Comparison of ENCODE assay signal across 39 cellular contexts in genomic region chr12:58405363-58405762, GRCh38.
"Had no signal": no experiment of that assay in that cellular context is flagged by ENCODE, and none has a peak within 500 bp of the region (broad histone marks: within the 10 kb centered on the region; RNA-seq: fewer than 3 reads in every experiment).

No MANE protein-coding gene starts in this region.

- H3K36me3 Mint-ChIP-seq: activated CD8-positive, alpha-beta memory T cell treated with anti-CD3 and anti-CD28 coated beads, Interleukin-2, amount 10 ng/mL, durations not matched to agents 7 days and 5 days; activated naive CD4-positive, alpha-beta T cell treated with anti-CD3 and anti-CD28 coated beads, Interleukin-2, amount 10 ng/mL, durations not matched to agents 7 days and 5 days; activated naive CD4-positive, alpha-beta T cell treated with anti-CD3 and anti-CD28 coated beads, Interleukin-2, amount 50 U/mL, for 24 hours; activated naive CD8-positive, alpha-beta T cell; activated naive CD8-positive, alpha-beta T cell treated with anti-CD3 and anti-CD28 coated beads, Interleukin-2, amount 10 ng/mL, durations not matched to agents 7 days and 5 days; brain had no signal

- ATAC-seq: activated CD4-positive, alpha-beta T cell treated with anti-CD3 and anti-CD28 coated beads for 36 hours; activated CD4-positive, CD25-positive, alpha-beta regulatory T cell treated with anti-CD3 and anti-CD28 coated beads, Interleukin-2, amount 50 U/mL, for 24 hours; activated CD8-positive, alpha-beta memory T cell treated with anti-CD3 and anti-CD28 coated beads, Interleukin-2, amount 10 ng/mL, durations not matched to agents 7 days and 5 days; activated CD8-positive, alpha-beta T cell treated with anti-CD3 and anti-CD28 coated beads, Interleukin-2, amount 10 ng/mL, durations not matched to agents 7 days and 5 days; activated naive CD8-positive, alpha-beta T cell treated with anti-CD3 and anti-CD28 coated beads, Interleukin-2, amount 50 U/mL, for 24 hours had no signal

- H3K27me3 ChIP-seq: ascending aorta, cardiac muscle cell had no signal

- H3K4me3 Mint-ChIP-seq: activated CD4-positive, alpha-beta memory T cell treated with anti-CD3 and anti-CD28 coated beads, Interleukin-2, amount 10 ng/mL, durations not matched to agents 7 days and 5 days; activated CD4-positive, alpha-beta T cell treated with anti-CD3 and anti-CD28 coated beads for 36 hours; activated CD4-positive, alpha-beta T cell treated with anti-CD3 and anti-CD28 coated beads, Interleukin-2, amount 10 ng/mL, durations not matched to agents 7 days and 5 days; activated CD8-positive, alpha-beta memory T cell treated with anti-CD3 and anti-CD28 coated beads, Interleukin-2, amount 10 ng/mL, durations not matched to agents 7 days and 5 days; activated CD8-positive, alpha-beta T cell treated with anti-CD3 and anti-CD28 coated beads, Interleukin-2, amount 10 ng/mL, durations not matched to agents 7 days and 5 days; activated naive CD4-positive, alpha-beta T cell treated with anti-CD3 and anti-CD28 coated beads, Interleukin-2, amount 10 ng/mL, durations not matched to agents 7 days and 5 days; activated naive CD4-positive, alpha-beta T cell treated with anti-CD3 and anti-CD28 coated beads, Interleukin-2, amount 50 U/mL, for 24 hours; activated naive CD8-positive, alpha-beta T cell; activated naive CD8-positive, alpha-beta T cell treated with anti-CD3 and anti-CD28 coated beads, Interleukin-2, amount 10 ng/mL, durations not matched to agents 7 days and 5 days; activated naive CD8-positive, alpha-beta T cell treated with anti-CD3 and anti-CD28 coated beads, Interleukin-2, amount 50 U/mL, for 24 hours; activated T-cell treated with anti-CD3 and anti-CD28 coated beads, Interleukin-2, amount 50 U/mL, for 24 hours; brain; central memory CD8-positive, alpha-beta T cell; T-helper 1 cell treated with Interleukin-12 subunit alpha and Interleukin-12 subunit beta and Interleukin-4 antibody, amounts not matched to agents 30 μg/mL and 1 μg/mL, for 36 hours; T-helper 2 cell treated with Interferon-gamma antibody and Interleukin-4, amounts not matched to agents 5 μg/mL and 100 μg/mL, for 36 hours had no signal

- H3K27ac Mint-ChIP-seq: activated CD4-positive, alpha-beta memory T cell treated with anti-CD3 and anti-CD28 coated beads, Interleukin-2, amount 10 ng/mL, durations not matched to agents 7 days and 5 days; activated CD4-positive, alpha-beta T cell treated with anti-CD3 and anti-CD28 coated beads for 36 hours; activated CD4-positive, alpha-beta T cell treated with anti-CD3 and anti-CD28 coated beads, Interleukin-2, amount 10 ng/mL, durations not matched to agents 7 days and 5 days; activated CD8-positive, alpha-beta memory T cell treated with anti-CD3 and anti-CD28 coated beads, Interleukin-2, amount 10 ng/mL, durations not matched to agents 7 days and 5 days; activated CD8-positive, alpha-beta T cell treated with anti-CD3 and anti-CD28 coated beads, Interleukin-2, amount 10 ng/mL, durations not matched to agents 7 days and 5 days; activated naive CD4-positive, alpha-beta T cell treated with anti-CD3 and anti-CD28 coated beads, Interleukin-2, amount 10 ng/mL, durations not matched to agents 7 days and 5 days; activated naive CD4-positive, alpha-beta T cell treated with anti-CD3 and anti-CD28 coated beads, Interleukin-2, amount 50 U/mL, for 24 hours; activated naive CD8-positive, alpha-beta T cell; activated naive CD8-positive, alpha-beta T cell treated with anti-CD3 and anti-CD28 coated beads, Interleukin-2, amount 10 ng/mL, durations not matched to agents 7 days and 5 days; activated naive CD8-positive, alpha-beta T cell treated with anti-CD3 and anti-CD28 coated beads, Interleukin-2, amount 50 U/mL, for 24 hours; activated T-cell treated with anti-CD3 and anti-CD28 coated beads, Interleukin-2, amount 50 U/mL, for 24 hours; activated T-helper 2 cell treated with anti-CD3 and anti-CD28 coated beads, Interferon-gamma antibody, Interleukin-2, Interleukin-4, amounts not matched to agents 10 μg/mL and 5 μg/mL and 100 μg/mL, durations not matched to agents 14 hours and 24 hours and 36 hours; brain; T-helper 1 cell treated with Interleukin-12 subunit alpha and Interleukin-12 subunit beta and Interleukin-4 antibody, amounts not matched to agents 30 μg/mL and 1 μg/mL, for 36 hours; T-helper 2 cell treated with Interferon-gamma antibody and Interleukin-4, amounts not matched to agents 5 μg/mL and 100 μg/mL, for 36 hours had no signal

- DNase-seq: activated CD4-positive, alpha-beta memory T cell treated with anti-CD3 and anti-CD28 coated beads, Interleukin-2, amount 10 ng/mL, durations not matched to agents 7 days and 5 days; activated CD4-positive, alpha-beta T cell treated with anti-CD3 and anti-CD28 coated beads for 1 hour; activated CD4-positive, alpha-beta T cell treated with anti-CD3 and anti-CD28 coated beads for 36 hours; activated CD4-positive, alpha-beta T cell treated with anti-CD3 and anti-CD28 coated beads for 48 hours; activated CD4-positive, alpha-beta T cell treated with anti-CD3 and anti-CD28 coated beads, Interleukin-2, amount 10 ng/mL, durations not matched to agents 7 days and 5 days; activated CD4-positive, alpha-beta T cell treated with anti-CD3 and anti-CD28 coated beads, Interleukin-2, amount 50 U/mL, for 48 hours; activated CD4-positive, CD25-positive, alpha-beta regulatory T cell; activated CD8-positive, alpha-beta memory T cell treated with anti-CD3 and anti-CD28 coated beads for 24 hours; activated CD8-positive, alpha-beta memory T cell treated with anti-CD3 and anti-CD28 coated beads, Interleukin-2, amount 10 ng/mL, durations not matched to agents 7 days and 5 days; activated CD8-positive, alpha-beta memory T cell treated with anti-CD3 and anti-CD28 coated beads, Interleukin-2, amount 50 U/mL, for 48 hours; activated CD8-positive, alpha-beta T cell treated with anti-CD3 and anti-CD28 coated beads, Interleukin-2, amount 10 ng/mL, durations not matched to agents 7 days and 5 days; activated effector memory CD4-positive, alpha-beta T cell treated with Interleukin-2 at 50 U/mL for 16 hours; activated gamma-delta T cell; activated naive CD4-positive, alpha-beta T cell treated with anti-CD3 and anti-CD28 coated beads, Interleukin-2, amount 10 ng/mL, durations not matched to agents 7 days and 5 days; activated naive CD4-positive, alpha-beta T cell treated with Interleukin-2 at 50 U/mL for 16 hours; activated naive CD8-positive, alpha-beta T cell treated with anti-CD3 and anti-CD28 coated beads, Interleukin-2, amount 10 ng/mL, durations not matched to agents 7 days and 5 days; activated naive CD8-positive, alpha-beta T cell treated with anti-CD3 and anti-CD28 coated beads, Interleukin-2, amount 50 U/mL, for 24 hours; activated T-cell treated with anti-CD3 and anti-CD28 coated beads, Interleukin-2, amount 50 U/mL, for 24 hours; activated T-cell treated with anti-CD3 and anti-CD28 coated beads, Interleukin-2, amount 50 U/mL, for 48 hours; amygdala; anterior cingulate cortex; caudate nucleus; cerebellar nuclear complex; T-helper 1 cell; T-helper 2 cell; T-helper 9 cell had no signal

- H3K36me3 ChIP-seq: ascending aorta, cardiac muscle cell had no signal

- H3K9me3 Mint-ChIP-seq: activated CD4-positive, alpha-beta memory T cell treated with anti-CD3 and anti-CD28 coated beads, Interleukin-2, amount 10 ng/mL, durations not matched to agents 7 days and 5 days; activated CD4-positive, alpha-beta T cell treated with anti-CD3 and anti-CD28 coated beads, Interleukin-2, amount 10 ng/mL, durations not matched to agents 7 days and 5 days; activated naive CD4-positive, alpha-beta T cell treated with anti-CD3 and anti-CD28 coated beads, Interleukin-2, amount 10 ng/mL, durations not matched to agents 7 days and 5 days; activated naive CD8-positive, alpha-beta T cell treated with anti-CD3 and anti-CD28 coated beads, Interleukin-2, amount 10 ng/mL, durations not matched to agents 7 days and 5 days; activated T-cell treated with anti-CD3 and anti-CD28 coated beads, Interleukin-2, amount 50 U/mL, for 24 hours; activated T-helper 2 cell treated with anti-CD3 and anti-CD28 coated beads, Interferon-gamma antibody, Interleukin-2, Interleukin-4, amounts not matched to agents 10 μg/mL and 5 μg/mL and 100 μg/mL, durations not matched to agents 14 hours and 24 hours and 36 hours; T-helper 1 cell treated with Interleukin-12 subunit alpha and Interleukin-12 subunit beta and Interleukin-4 antibody, amounts not matched to agents 30 μg/mL and 1 μg/mL, for 36 hours; T-helper 2 cell treated with Interferon-gamma antibody and Interleukin-4, amounts not matched to agents 5 μg/mL and 100 μg/mL, for 36 hours had no signal

- H3K4me3 ChIP-seq: ascending aorta, cardiac muscle cell had no signal

- FAIRE-seq: bronchial epithelial cell, TTC549 had no signal

- H3K4me1 Mint-ChIP-seq: activated CD4-positive, alpha-beta memory T cell treated with anti-CD3 and anti-CD28 coated beads, Interleukin-2, amount 10 ng/mL, durations not matched to agents 7 days and 5 days; activated CD4-positive, alpha-beta T cell treated with anti-CD3 and anti-CD28 coated beads for 36 hours; activated CD4-positive, alpha-beta T cell treated with anti-CD3 and anti-CD28 coated beads, Interleukin-2, amount 10 ng/mL, durations not matched to agents 7 days and 5 days; activated CD8-positive, alpha-beta memory T cell treated with anti-CD3 and anti-CD28 coated beads, Interleukin-2, amount 10 ng/mL, durations not matched to agents 7 days and 5 days; activated naive CD4-positive, alpha-beta T cell treated with anti-CD3 and anti-CD28 coated beads, Interleukin-2, amount 10 ng/mL, durations not matched to agents 7 days and 5 days; activated naive CD4-positive, alpha-beta T cell treated with anti-CD3 and anti-CD28 coated beads, Interleukin-2, amount 50 U/mL, for 24 hours; activated naive CD8-positive, alpha-beta T cell treated with anti-CD3 and anti-CD28 coated beads, Interleukin-2, amount 10 ng/mL, durations not matched to agents 7 days and 5 days; activated naive CD8-positive, alpha-beta T cell treated with anti-CD3 and anti-CD28 coated beads, Interleukin-2, amount 50 U/mL, for 24 hours; central memory CD8-positive, alpha-beta T cell had no signal

- H3K27me3 Mint-ChIP-seq: activated CD4-positive, alpha-beta memory T cell treated with anti-CD3 and anti-CD28 coated beads, Interleukin-2, amount 10 ng/mL, durations not matched to agents 7 days and 5 days; activated CD4-positive, alpha-beta T cell treated with anti-CD3 and anti-CD28 coated beads, Interleukin-2, amount 10 ng/mL, durations not matched to agents 7 days and 5 days; activated CD8-positive, alpha-beta memory T cell treated with anti-CD3 and anti-CD28 coated beads, Interleukin-2, amount 10 ng/mL, durations not matched to agents 7 days and 5 days; activated naive CD4-positive, alpha-beta T cell treated with anti-CD3 and anti-CD28 coated beads, Interleukin-2, amount 10 ng/mL, durations not matched to agents 7 days and 5 days; activated naive CD4-positive, alpha-beta T cell treated with anti-CD3 and anti-CD28 coated beads, Interleukin-2, amount 50 U/mL, for 24 hours; activated naive CD8-positive, alpha-beta T cell treated with anti-CD3 and anti-CD28 coated beads, Interleukin-2, amount 10 ng/mL, durations not matched to agents 7 days and 5 days; brain had no signal

- H3K27ac ChIP-seq: ascending aorta, cardiac muscle cell, VCaP had no signal

- H3K4me1 ChIP-seq: ascending aorta had no signal
